21 cellular contexts compared by ENCODE assay signal in genomic region chr2:155309483-155309882, GRCh38.
A peak's percentile ranks its signal among the peaks of the same experiment; 100 is the strongest.
DNase-seq lines count a peak whose midpoint lies in the region; ATAC-seq and TF ChIP-seq lines count a peak whose summit lies in the region.
"Had no signal": no experiment of that assay in that cellular context is flagged by ENCODE, and none has a peak within 500 bp of the region (broad histone marks: within the 10 kb centered on the region; RNA-seq: fewer than 3 reads in every experiment).

No MANE protein-coding gene starts in this region.

- no peaks in the 10 kb centered on the region for H3K36me3 Mint-ChIP-seq in activated T-cell treated with anti-CD3 and anti-CD28 coated beads, Interleukin-2, amount 50 U/mL, for 72 hours (ENCODE audit: insufficient read depth in 2 of 2)

- no peaks in the 10 kb centered on the region for H3K4me1 ChIP-seq in left lung
- H3K4me1 ChIP-seq: HAP-1, SJCRH30 had no signal

- H3K4me3 ChIP-seq in left lung (no peak overlapping the region), dorsolateral prefrontal cortex (no peak overlapping the region)
- H3K4me3 ChIP-seq: HAP-1, SJCRH30 had no signal

- H3K27ac ChIP-seq in left lung (no peak overlapping the region), dorsolateral prefrontal cortex (no peak overlapping the region)
- H3K27ac ChIP-seq: SJCRH30 had no signal

- H3K27me3 ChIP-seq in left lung (no peaks in the 10 kb centered on the region), dorsolateral prefrontal cortex (peaks cover 0 to 7% (median 0%) of the 10 kb centered on the region in 45 donors)
- H3K27me3 ChIP-seq: SJCRH30 had no signal

- H3K27ac Mint-ChIP-seq in activated T-cell treated with anti-CD3 and anti-CD28 coated beads, Interleukin-2, amount 50 U/mL, for 72 hours = no peak overlapping the region
- H3K27ac Mint-ChIP-seq: B cell; CD4-positive, alpha-beta T cell; T-helper 2 cell treated with Interferon-gamma antibody and Interleukin-4, amounts not matched to agents 5 μg/mL and 100 μg/mL, for 36 hours had no signal

- TF ChIP-seq CTCF in left lung (IDR thresholded peaks at IDR 0.05) (no peak), dorsolateral prefrontal cortex (IDR thresholded peaks at IDR 0.05 in 54 of 56, conservative IDR thresholded peaks at IDR 0.05 in 2 of 56; ENCODE audit: low read depth in 1 of 56, partially characterized antibody in 56 of 56) (no peak)

- peak; percentile 43 for ATAC-seq in GM18868 (IDR thresholded peaks at IDR 0.05; ENCODE audit: unreplicated experiment)
- peak; percentile 17 for ATAC-seq in left lung
- no peak for ATAC-seq in HG03039 (IDR thresholded peaks at IDR 0.05; ENCODE audit: unreplicated experiment)
- ATAC-seq in activated T-cell treated with anti-CD3 and anti-CD28 coated beads, Interleukin-2, amount 50 U/mL, for 72 hours (replicated peaks in 1 of 2) = no peak

- H3K4me1 Mint-ChIP-seq in activated T-cell treated with anti-CD3 and anti-CD28 coated beads, Interleukin-2, amount 50 U/mL, for 72 hours (ENCODE audit: low read depth) = no peaks in the 10 kb centered on the region
- H3K4me1 Mint-ChIP-seq: B cell had no signal

- no peaks in the 10 kb centered on the region for H3K9me3 Mint-ChIP-seq in activated T-cell treated with anti-CD3 and anti-CD28 coated beads, Interleukin-2, amount 50 U/mL, for 72 hours
- H3K9me3 Mint-ChIP-seq: CD4-positive, alpha-beta T cell; T-helper 2 cell treated with Interferon-gamma antibody and Interleukin-4, amounts not matched to agents 5 μg/mL and 100 μg/mL, for 36 hours had no signal

- peak; percentile 35 for DNase-seq in NCI-H510A treated with DMSO at 0.1 percent for 48 hours (lab: John Stamatoyannopoulos, UW)
- DNase-seq in NCI-H510A (lab: John Stamatoyannopoulos, UW) = no peak
- DNase-seq in NCI-H446 treated with DMSO at 0.1 percent for 48 hours (lab: John Stamatoyannopoulos, UW) = peak; percentile 22
- no peak for DNase-seq in left lung
- DNase-seq in activated T-cell treated with anti-CD3 and anti-CD28 coated beads, Interleukin-2, amount 50 U/mL, for 72 hours = no peak
- no peak for DNase-seq in dorsolateral prefrontal cortex
- DNase-seq: ACHN; Calu3; CD4-positive, alpha-beta T cell; GF-D8; NCI-H1694 treated with DMSO at 0.1 percent for 48 hours; NCI-H226; OCI-M1; RPMI8226; SJCRH30; SW 1271 had no signal

- no peak overlapping the region for H3K4me3 Mint-ChIP-seq in activated T-cell treated with anti-CD3 and anti-CD28 coated beads, Interleukin-2, amount 50 U/mL, for 72 hours
- H3K4me3 Mint-ChIP-seq: B cell; CD4-positive, alpha-beta T cell; T-helper 2 cell treated with Interferon-gamma antibody and Interleukin-4, amounts not matched to agents 5 μg/mL and 100 μg/mL, for 36 hours had no signal

- no peaks in the 10 kb centered on the region for H3K9me3 ChIP-seq in left lung
- H3K9me3 ChIP-seq: HAP-1, SJCRH30 had no signal

- no peaks in the 10 kb centered on the region for H3K36me3 ChIP-seq in left lung
- H3K36me3 ChIP-seq: HAP-1, SJCRH30 had no signal

- H3K27me3 Mint-ChIP-seq in activated T-cell treated with anti-CD3 and anti-CD28 coated beads, Interleukin-2, amount 50 U/mL, for 72 hours (ENCODE audit: low read depth) = no peaks in the 10 kb centered on the region
- H3K27me3 Mint-ChIP-seq: B cell; CD4-positive, alpha-beta T cell had no signal

- intact Hi-C loops in left lung (cut with DNase I) = no loop called here
- intact Hi-C loops in dorsolateral prefrontal cortex (cut with DNase I) = loop anchor here in 1 of 2 donors (10.0 kb wide), 1 partner anchor 685 kb away; no protein-coding TSS in a partner anchor

Comparison
In these comparisons a context has a peak if more than half of its experiments do, and no peak if none do; other contexts are left out.
1. DNase-seq: peak in NCI-H510A treated with DMSO at 0.1 percent for 48 hours (single experiment) and NCI-H446 treated with DMSO at 0.1 percent for 48 hours (single experiment); none in NCI-H510A (single experiment), left lung (0 of 2), activated T-cell treated with anti-CD3 and anti-CD28 coated beads, Interleukin-2, amount 50 U/mL, for 72 hours (0 of 2) and dorsolateral prefrontal cortex (0 of 10).
2. ATAC-seq: peak in GM18868 (single experiment) and left lung (single experiment); none in HG03039 (single experiment) and activated T-cell treated with anti-CD3 and anti-CD28 coated beads, Interleukin-2, amount 50 U/mL, for 72 hours (0 of 2).